ENCODE assay signal across 18 cellular contexts in genomic region chr16:75446416-75446815, GRCh38. TPM values are rescaled to one million over a fixed set of nuclear protein-coding genes. Genes with fewer than 3 reads are reported as not detected.
"Had no signal": no experiment of that assay in that cellular context is flagged by ENCODE, and none has a peak within 500 bp of the region (broad histone marks: within the 10 kb centered on the region; RNA-seq: fewer than 3 reads in every experiment).

No MANE protein-coding gene starts in this region.

- H3K4me1 ChIP-seq: right atrium auricular region had no signal

- DNase-seq: effector CD8-positive, alpha-beta T cell; foreskin melanocyte; heart left ventricle; hypothalamus; kidney glomerular epithelial cell; mammary epithelial cell; naive thymus-derived CD4-positive, alpha-beta T cell; nephron progenitor cell; posterior cingulate gyrus; small intestine; stimulated activated CD4-positive, alpha-beta T cell treated with anti-CD3 and anti-CD28 coated beads, Interleukin-12 subunit alpha, Interleukin-12 subunit beta, amount 100 ng/mL, for 4 hours; stimulated activated naive CD4-positive, alpha-beta T cell treated with Interleukin-2 at 50 U/mL for 16 hours had no signal

- FAIRE-seq: islet of Langerhans, small intestine, urothelium cell line had no signal

- H3K27ac ChIP-seq: heart left ventricle, right atrium auricular region had no signal

- H3K27me3 ChIP-seq: heart left ventricle, right atrium auricular region had no signal

- ATAC-seq: heart left ventricle; left lobe of liver; naive thymus-derived CD4-positive, alpha-beta T cell had no signal

- H3K9me3 ChIP-seq: heart left ventricle, right atrium auricular region had no signal

- H3K4me3 ChIP-seq: coronary artery, heart left ventricle, right atrium auricular region had no signal

RNA-seq across cellular contexts. Expression of gene CHST6, which starts 48.8 kb away (rescaled TPM):
- total RNA-seq: mononuclear cell had no signal
- polyA plus RNA-seq: naive thymus-derived CD4-positive, alpha-beta T cell had no signal
